22 cellular contexts compared by ENCODE assay signal in the genomic region with DNA sequence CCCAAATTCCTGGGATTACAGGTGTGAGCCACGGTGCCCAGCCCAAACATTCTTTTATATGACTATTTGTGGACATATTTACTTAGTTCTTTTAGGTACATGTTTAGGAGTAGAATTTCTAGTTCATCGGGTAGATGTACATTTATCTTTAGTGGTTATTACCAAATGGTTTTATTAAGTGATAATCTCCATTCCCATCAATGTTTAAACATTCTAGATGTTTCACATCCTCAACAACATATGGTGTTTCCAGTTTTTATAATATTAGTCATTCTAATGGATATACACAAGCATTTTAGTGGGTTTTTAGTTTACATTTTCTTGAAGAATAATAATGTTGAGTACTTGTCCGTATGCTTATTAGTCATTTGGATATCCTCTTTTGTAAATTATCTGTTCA.
"Had no signal": no experiment of that assay in that cellular context is flagged by ENCODE, and none has a peak within 500 bp of the region (broad histone marks: within the 10 kb centered on the region; RNA-seq: fewer than 3 reads in every experiment).

No MANE protein-coding gene starts in this region.

- H3K27me3 ChIP-seq: gastrocnemius medialis, neural progenitor cell, sigmoid colon, transverse colon had no signal

- H3K27ac Mint-ChIP-seq: activated CD4-positive, alpha-beta memory T cell treated with anti-CD3 and anti-CD28 coated beads for 36 hours; activated naive CD4-positive, alpha-beta T cell treated with anti-CD3 and anti-CD28 coated beads, Interleukin-2, amount 10 ng/mL, durations not matched to agents 7 days and 5 days; activated T-cell treated with anti-CD3 and anti-CD28 coated beads, Interleukin-2, amount 50 U/mL, for 72 hours; brain; dendritic cell treated with granulocyte-macrophage colony-stimulating factor and Interleukin-4, amounts not matched to agents 40 ng/mL and 50 ng/mL, for 4 days; mesothelial cell of epicardium; naive thymus-derived CD8-positive, alpha-beta T cell; neural progenitor cell; progenitor cell of endocrine pancreas; stimulated activated naive B cell treated with anti-CD40 and anti-IgM and Interleukin-4, amounts not matched to agents 10 μg/mL and 1 μg/mL and 100 μg/mL, for 72 hours had no signal

- H3K4me3 Mint-ChIP-seq: activated CD4-positive, alpha-beta memory T cell treated with anti-CD3 and anti-CD28 coated beads for 36 hours; activated naive CD4-positive, alpha-beta T cell treated with anti-CD3 and anti-CD28 coated beads, Interleukin-2, amount 10 ng/mL, durations not matched to agents 7 days and 5 days; activated T-cell treated with anti-CD3 and anti-CD28 coated beads, Interleukin-2, amount 50 U/mL, for 72 hours; brain; dendritic cell treated with granulocyte-macrophage colony-stimulating factor and Interleukin-4, amounts not matched to agents 40 ng/mL and 50 ng/mL, for 4 days; mesothelial cell of epicardium; naive thymus-derived CD8-positive, alpha-beta T cell; neural progenitor cell; stimulated activated naive B cell treated with anti-CD40 and anti-IgM and Interleukin-4, amounts not matched to agents 10 μg/mL and 1 μg/mL and 100 μg/mL, for 72 hours had no signal

- H3K36me3 ChIP-seq: gastrocnemius medialis, left ventricle myocardium inferior, neural progenitor cell, sigmoid colon, transverse colon had no signal

- DNase-seq: activated CD4-positive, alpha-beta memory T cell treated with anti-CD3 and anti-CD28 coated beads for 36 hours; activated CD4-positive, alpha-beta T cell treated with anti-CD3 and anti-CD28 coated beads for 48 hours; activated effector memory CD4-positive, alpha-beta T cell treated with Interleukin-2 at 50 U/mL for 16 hours; activated naive CD4-positive, alpha-beta T cell treated with anti-CD3 and anti-CD28 coated beads, Interleukin-2, amount 10 ng/mL, durations not matched to agents 7 days and 5 days; activated T-cell treated with anti-CD3 and anti-CD28 coated beads, Interleukin-2, amount 50 U/mL, for 72 hours; effector CD4-positive, alpha-beta T cell; gastrocnemius medialis; hippocampal formation; left ventricle myocardium inferior; naive thymus-derived CD8-positive, alpha-beta T cell; retina; sigmoid colon; stimulated activated CD4-positive, alpha-beta T cell treated with anti-CD3 and anti-CD28 coated beads, Interleukin-15, amount 100 ng/mL, for 24 hours; stimulated activated CD8-positive, alpha-beta memory T cell treated with anti-CD3 and anti-CD28 coated beads, Interleukin-4, amount 100 ng/mL, for 48 hours; stimulated activated naive B cell treated with anti-CD40 and anti-IgM and Interleukin-4, amounts not matched to agents 10 μg/mL and 1 μg/mL and 100 μg/mL, for 72 hours; transverse colon had no signal

- H3K27me3 Mint-ChIP-seq: activated CD4-positive, alpha-beta memory T cell treated with anti-CD3 and anti-CD28 coated beads for 36 hours; activated naive CD4-positive, alpha-beta T cell treated with anti-CD3 and anti-CD28 coated beads, Interleukin-2, amount 10 ng/mL, durations not matched to agents 7 days and 5 days; dendritic cell treated with granulocyte-macrophage colony-stimulating factor and Interleukin-4, amounts not matched to agents 40 ng/mL and 50 ng/mL, for 4 days; naive thymus-derived CD8-positive, alpha-beta T cell; stimulated activated naive B cell treated with anti-CD40 and anti-IgM and Interleukin-4, amounts not matched to agents 10 μg/mL and 1 μg/mL and 100 μg/mL, for 72 hours had no signal

- H3K4me1 ChIP-seq: gastrocnemius medialis, neural progenitor cell, sigmoid colon, transverse colon had no signal

- H3K4me3 ChIP-seq: gastrocnemius medialis, left ventricle myocardium inferior, neural progenitor cell, sigmoid colon, smooth muscle cell, transverse colon had no signal

- ATAC-seq: activated T-cell treated with anti-CD3 and anti-CD28 coated beads, Interleukin-2, amount 50 U/mL, for 72 hours; gastrocnemius medialis; naive thymus-derived CD8-positive, alpha-beta T cell; stimulated activated naive B cell treated with anti-CD40 and anti-IgM and Interleukin-4, amounts not matched to agents 10 μg/mL and 1 μg/mL and 100 μg/mL, for 72 hours had no signal

- H3K36me3 Mint-ChIP-seq: brain, mesothelial cell of epicardium, neural progenitor cell had no signal

- H3K9me3 ChIP-seq: gastrocnemius medialis, sigmoid colon, transverse colon had no signal

- H3K4me1 Mint-ChIP-seq: brain, mesothelial cell of epicardium, neural progenitor cell had no signal

- H3K27ac ChIP-seq: gastrocnemius medialis, left ventricle myocardium inferior, neural progenitor cell, sigmoid colon, transverse colon had no signal
